14 cellular contexts compared by ENCODE assay signal in the genomic region with DNA sequence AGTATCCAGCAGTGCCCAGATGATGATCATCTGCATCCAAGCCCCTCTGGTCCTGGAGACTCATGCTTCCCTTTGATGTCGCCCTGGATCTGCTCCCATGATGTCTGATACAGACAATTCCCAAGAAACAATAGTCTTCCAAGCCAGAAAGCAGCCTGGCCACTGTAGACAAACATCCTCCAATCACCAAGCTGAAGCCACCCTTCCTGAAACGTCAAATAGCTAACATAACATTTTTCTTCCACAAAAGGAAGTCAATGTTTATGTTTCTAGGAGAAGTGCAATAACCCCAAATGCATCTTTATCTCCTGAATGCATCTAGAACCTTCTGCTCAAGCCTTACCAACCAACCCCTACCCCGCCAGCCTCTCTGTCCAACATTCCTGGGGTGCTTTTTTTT. TPM values are rescaled to one million over a fixed set of nuclear protein-coding genes. Genes with fewer than 3 reads are reported as not detected.
DNase-seq lines count a peak whose midpoint lies in the region; ATAC-seq and TF ChIP-seq lines count a peak whose summit lies in the region.
"Had no signal": no experiment of that assay in that cellular context is flagged by ENCODE, and none has a peak within 500 bp of the region (broad histone marks: within the 10 kb centered on the region; RNA-seq: fewer than 3 reads in every experiment).

No MANE protein-coding gene starts in this region.

- no peak for TF ChIP-seq CTCF in colonic mucosa (IDR thresholded peaks at IDR 0.05)

- H3K9ac ChIP-seq in colonic mucosa (ENCODE audit: low read depth in 2 of 2, low read length in 2 of 2): peak overlapping the region in 1 of 2 donors; percentile 58
- H3K9ac ChIP-seq in mucosa of rectum (ENCODE audit: low read depth in 1 of 2, low read length in 2 of 2): peak overlapping the region in 1 of 2 donors; percentile 32

- H3K4me1 ChIP-seq in colonic mucosa (no peaks in the 10 kb centered on the region), mucosa of rectum (ENCODE audit: control insufficient read depth in 2 of 2, insufficient read depth in 2 of 2, low read length in 2 of 2) (peaks cover 0 to 5% of the 10 kb centered on the region in 2 donors)
- H3K4me1 ChIP-seq: BE2C had no signal

- peak overlapping the region; percentile 19 for H3K4me3 Mint-ChIP-seq in stimulated activated naive CD8-positive, alpha-beta T cell treated with anti-CD3 and anti-CD28 coated beads, Interleukin-15, Interleukin-2, amounts not matched to agents 100 ng/mL and 50 ng/mL, for 24 hours

- H3K9me3 ChIP-seq in colonic mucosa (no peaks in the 10 kb centered on the region), mucosa of rectum (ENCODE audit: control insufficient read depth in 2 of 2, low read length in 2 of 2) (no peaks in the 10 kb centered on the region)
- H3K9me3 ChIP-seq: BE2C had no signal

- H3K4me3 ChIP-seq in colonic mucosa (no peak overlapping the region), mucosa of rectum (ENCODE audit: low read length in 2 of 2) (peak overlapping the region in 1 of 2 donors; percentile 57)

- H3K27ac ChIP-seq in colonic mucosa (peak overlapping the region; percentile 34), mucosa of rectum (ENCODE audit: low read depth in 2 of 2, low read length in 2 of 2) (peak overlapping the region; percentile 68 to 84)

- peak overlapping the region; percentile 55 for H3K27ac Mint-ChIP-seq in stimulated activated naive CD8-positive, alpha-beta T cell treated with anti-CD3 and anti-CD28 coated beads, Interleukin-15, Interleukin-2, amounts not matched to agents 100 ng/mL and 50 ng/mL, for 24 hours

- H3K4me1 Mint-ChIP-seq in stimulated activated naive CD8-positive, alpha-beta T cell treated with anti-CD3 and anti-CD28 coated beads, Interleukin-15, Interleukin-2, amounts not matched to agents 100 ng/mL and 50 ng/mL, for 24 hours (ENCODE audit: low read depth): peaks cover 51% of the 10 kb centered on the region

- ATAC-seq in stimulated activated naive CD8-positive, alpha-beta T cell treated with anti-CD3 and anti-CD28 coated beads, Interleukin-15, Interleukin-2, amounts not matched to agents 100 U/mL and 50 U/mL, for 24 hours: no peak
- ATAC-seq in GM19467 (IDR thresholded peaks at IDR 0.05; ENCODE audit: unreplicated experiment) (no peak), HG02642 (IDR thresholded peaks at IDR 0.05; ENCODE audit: poor library complexity, unreplicated experiment) (no peak)
- ATAC-seq: activated CD4-positive, CD25-positive, alpha-beta regulatory T cell treated with anti-CD3 and anti-CD28 coated beads, Interleukin-2, amount 50 U/mL, for 24 hours had no signal

- no peaks in the 10 kb centered on the region for H3K36me3 Mint-ChIP-seq in stimulated activated naive CD8-positive, alpha-beta T cell treated with anti-CD3 and anti-CD28 coated beads, Interleukin-15, Interleukin-2, amounts not matched to agents 100 ng/mL and 50 ng/mL, for 24 hours (ENCODE audit: low read depth)

- no peaks in the 10 kb centered on the region for H3K27me3 ChIP-seq in colonic mucosa
- H3K27me3 ChIP-seq in mucosa of rectum (ENCODE audit: control insufficient read depth in 2 of 2, insufficient read depth in 2 of 2, low read length in 2 of 2): no peaks in the 10 kb centered on the region
- H3K27me3 ChIP-seq: BE2C had no signal

- H3K9me3 Mint-ChIP-seq in stimulated activated naive CD8-positive, alpha-beta T cell treated with anti-CD3 and anti-CD28 coated beads, Interleukin-15, Interleukin-2, amounts not matched to agents 100 ng/mL and 50 ng/mL, for 24 hours: no peaks in the 10 kb centered on the region

- H3K36me3 ChIP-seq in colonic mucosa: no peaks in the 10 kb centered on the region
- H3K36me3 ChIP-seq in mucosa of rectum (ENCODE audit: control insufficient read depth in 2 of 2, insufficient read depth in 2 of 2, low read length in 2 of 2): no peaks in the 10 kb centered on the region
- H3K36me3 ChIP-seq: BE2C had no signal

- intact Hi-C loops in colonic mucosa (cut with DNase I): no loop called here

- DNase-seq in stimulated activated naive CD8-positive, alpha-beta T cell treated with anti-CD3 and anti-CD28 coated beads, Interleukin-15, Interleukin-2, amounts not matched to agents 100 U/mL and 50 U/mL, for 24 hours: no peak
- DNase-seq in colonic mucosa: no peak
- no peak for DNase-seq in NCI-H82 (lab: John Stamatoyannopoulos, UW)
- DNase-seq in amygdala (lab: John Stamatoyannopoulos, UW): no peak
- DNase-seq: amniotic stem cell; BE2C; NCI-H2171 treated with DMSO at 0.1 percent for 48 hours; stimulated activated naive CD4-positive, alpha-beta T cell treated with Interleukin-2 at 50 U/mL for 16 hours had no signal

- H3K27me3 Mint-ChIP-seq in stimulated activated naive CD8-positive, alpha-beta T cell treated with anti-CD3 and anti-CD28 coated beads, Interleukin-15, Interleukin-2, amounts not matched to agents 100 ng/mL and 50 ng/mL, for 24 hours: no peaks in the 10 kb centered on the region

RNA-seq across cellular contexts. Expression of a gene that starts 1.2 kb away (rescaled TPM):
- total RNA-seq in colonic mucosa: under 1 TPM; 0.88 to 0.96 TPM

RNA-seq across cellular contexts. Expression of a gene that starts 15.3 kb away (rescaled TPM):
- total RNA-seq in colonic mucosa: not detected
- total RNA-seq: myocyte had no signal

RNA-seq across cellular contexts. Expression of a gene that starts 20.2 kb away (rescaled TPM):
- total RNA-seq in colonic mucosa: not detected
- total RNA-seq: myocyte had no signal

RNA-seq across cellular contexts. Expression of a gene that starts 22.6 kb away (rescaled TPM):
- total RNA-seq in colonic mucosa: 10 to 100 TPM in 1 of 2 donors, 1 to 10 TPM in 1; 6.8 to 10.7 TPM

RNA-seq across cellular contexts. Expression of a gene that starts 22.6 kb away (rescaled TPM):
- total RNA-seq in colonic mucosa: 10 to 100 TPM; 13.1 to 24.6 TPM
